Comparison of ENCODE assay signal across 8 cellular contexts in genomic region chr11:68099474-68100405, GRCh38. TPM values are rescaled to one million over a fixed set of nuclear protein-coding genes. Genes with fewer than 3 reads are reported as not detected.
DNase-seq lines count a peak whose midpoint lies in the region; ATAC-seq, FAIRE-seq and TF ChIP-seq lines count a peak whose summit lies in the region.

No MANE protein-coding gene starts in this region.

- peaks cover 51% of the 10 kb centered on the region for H3K79me2 ChIP-seq in KMS-11 (ENCODE audit: insufficient read depth, low read depth)

- no peaks in the 10 kb centered on the region for H4K20me1 ChIP-seq in KMS-11 (ENCODE audit: insufficient read depth)

- H3K4me3 ChIP-seq in KMS-11 (IDR thresholded peaks at IDR 0.05; ENCODE audit: insufficient read depth, low read depth, low read length) = no peak overlapping the region

- no peaks in the 10 kb centered on the region for H3K36me3 ChIP-seq in KMS-11 (ENCODE audit: insufficient read depth)

- H3K27me3 ChIP-seq in KMS-11 (ENCODE audit: insufficient read depth, low read depth) = no peaks in the 10 kb centered on the region

- peaks cover 47% of the 10 kb centered on the region for H3K4me1 ChIP-seq in KMS-11 (ENCODE audit: low read depth, poor library complexity, severe bottlenecking)

- peak overlapping the region; percentile 57 for H3K4me2 ChIP-seq in KMS-11

- DNase-seq in DMS 273 treated with DMSO at 0.1 percent for 48 hours (lab: John Stamatoyannopoulos, UW) (peak; percentile 26), substantia nigra (lab: John Stamatoyannopoulos, UW) (peak in 2 of 49 donors; percentile 19 to 31), HFFc6 (no peak), AG08396 (ENCODE audit: low spot score) (no peak)
- peak; percentile 44 for DNase-seq in activated CD8-positive, alpha-beta memory T cell treated with anti-CD3 and anti-CD28 coated beads, Interleukin-2, amount 50 U/mL, for 4 hours

- FAIRE-seq in islet of Langerhans (lab: Jason Lieb, UNC) = peak; percentile 98

- no peaks in the 10 kb centered on the region for H3K9me3 Mint-ChIP-seq in HFFc6

- peak overlapping the region; percentile 7; the same call in 1 of the 2 replicates for H2AFZ ChIP-seq in KMS-11 (ENCODE audit: low read depth)

- no peaks in the 10 kb centered on the region for H3K27me3 Mint-ChIP-seq in HFFc6 (ENCODE audit: insufficient read depth)

- H3K36me3 Mint-ChIP-seq in HFFc6 (ENCODE audit: low read depth) = no peaks in the 10 kb centered on the region

- H3K27ac ChIP-seq in KMS-11 = peak overlapping the region; percentile 75
- H3K27ac ChIP-seq in substantia nigra (ENCODE audit: low read depth, low read length, poor library complexity, severe bottlenecking) = peak overlapping the region; percentile 4

- H3K9ac ChIP-seq in KMS-11 = peak overlapping the region; percentile 51; the same call in 1 of the 2 replicates

- no peak for ATAC-seq in GM18519 (IDR thresholded peaks at IDR 0.05; ENCODE audit: low FRiP score, unreplicated experiment)

- no peak overlapping the region for H3K4me3 Mint-ChIP-seq in HFFc6

- TF ChIP-seq CTCF in KMS-11 (conservative IDR thresholded peaks at IDR 0.05; ENCODE audit: low read depth, low read length) (no peak), HFFc6 (IDR thresholded peaks at IDR 0.05) (no peak)

- H3K4me1 Mint-ChIP-seq in HFFc6 (ENCODE audit: low read depth) = no peaks in the 10 kb centered on the region

- H3K27ac Mint-ChIP-seq in HFFc6 = no peak overlapping the region

RNA-seq across cellular contexts. Expression of gene CHKA, which starts 21.4 kb away (rescaled TPM):
- total RNA-seq in HFFc6 (2021; fragmentation: NEBNext Ultra II Directional; extraction: Animal tissue kit (Norgen Biotek cat#: 25700)) = 1 to 10 TPM; 6.8 to 9.2 (median 7.8) TPM

Comparison
In these comparisons a context has a peak if more than half of its experiments do, and no peak if none do; other contexts are left out.
1. DNase-seq: peak in DMS 273 treated with DMSO at 0.1 percent for 48 hours (single experiment) and activated CD8-positive, alpha-beta memory T cell treated with anti-CD3 and anti-CD28 coated beads, Interleukin-2, amount 50 U/mL, for 4 hours (single experiment); none in HFFc6 (single experiment) and AG08396 (single experiment).